Comparison of ENCODE assay signal across 13 cellular contexts in the genomic region with DNA sequence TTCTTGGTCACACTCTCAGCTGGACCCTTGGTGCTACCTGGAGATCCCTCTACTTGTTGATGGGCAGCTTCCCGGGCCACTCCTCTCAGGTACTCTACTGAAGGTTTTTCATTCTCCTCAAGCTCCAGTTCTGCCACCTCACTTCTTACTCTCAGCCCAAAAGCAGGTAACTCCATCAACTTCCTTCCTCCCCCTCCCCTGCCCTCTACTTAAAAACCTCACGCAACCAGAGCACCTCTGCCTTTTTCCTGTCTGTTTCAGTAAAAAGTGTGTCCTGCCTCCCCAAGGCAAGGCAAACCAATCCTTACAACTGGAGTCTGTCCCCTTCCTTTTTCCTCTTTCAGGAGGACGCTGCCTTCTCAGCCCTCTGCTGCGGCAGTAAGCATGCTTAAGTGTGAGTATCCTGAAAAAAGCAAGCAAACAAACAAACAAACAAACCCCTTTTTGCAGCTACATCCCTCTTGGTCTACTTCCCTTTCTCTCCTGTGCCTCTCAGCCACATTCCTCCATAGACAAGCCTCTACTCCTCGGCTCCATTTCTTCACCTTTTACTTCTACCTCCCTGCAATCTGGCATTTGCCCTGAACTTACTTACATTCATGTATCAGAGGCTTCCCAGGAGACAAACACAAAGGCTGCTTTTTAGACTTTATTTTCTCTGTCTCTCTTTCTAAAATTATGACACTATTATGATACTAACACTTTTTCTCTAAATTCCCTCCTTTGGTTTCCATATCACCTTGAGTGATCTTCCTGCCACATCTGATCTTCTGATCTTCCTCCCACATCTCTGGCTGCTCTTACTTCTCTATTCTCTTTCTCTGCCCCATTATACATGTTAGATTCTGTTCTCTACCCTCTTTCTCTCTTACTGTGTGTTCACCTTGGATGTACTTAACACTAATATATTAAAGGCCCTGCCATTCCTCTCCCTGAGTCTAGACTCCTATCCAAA. TPM values are rescaled to one million over a fixed set of nuclear protein-coding genes. Genes with fewer than 3 reads are reported as not detected.
DNase-seq lines count a peak whose midpoint lies in the region; ATAC-seq and TF ChIP-seq lines count a peak whose summit lies in the region.
"Had no signal": no experiment of that assay in that cellular context is flagged by ENCODE, and none has a peak within 500 bp of the region (broad histone marks: within the 10 kb centered on the region; RNA-seq: fewer than 3 reads in every experiment).

No MANE protein-coding gene starts in this region.

- no peak overlapping the region for H3K27ac Mint-ChIP-seq in endodermal cell

- H3K9ac ChIP-seq in endodermal cell (ENCODE audit: extremely low read depth, low read length, poor library complexity, severe bottlenecking): no peak overlapping the region

- no peaks in the 10 kb centered on the region for H3K4me1 Mint-ChIP-seq in endodermal cell

- H3K36me3 ChIP-seq in endodermal cell (ENCODE audit: control insufficient read depth, insufficient read depth, low read length): no peaks in the 10 kb centered on the region
- H3K36me3 ChIP-seq: colonic mucosa, right lobe of liver, thyroid gland had no signal

- H3K4me3 Mint-ChIP-seq in endodermal cell: no peak overlapping the region

- peak; percentile 58 for DNase-seq in endodermal cell
- no peak for DNase-seq in GDM1 (lab: John Stamatoyannopoulos, UW)
- no peak for DNase-seq in DMS153 (lab: John Stamatoyannopoulos, UW)
- DNase-seq in RKO (ENCODE audit: low spot score): no peak
- DNase-seq: colonic mucosa, NCI-H2081, right lobe of liver, thyroid gland had no signal

- no peak for TF ChIP-seq CTCF in endodermal cell (conservative IDR thresholded peaks at IDR 0.05)

- no peaks in the 10 kb centered on the region for H3K27me3 ChIP-seq in endodermal cell (ENCODE audit: control insufficient read depth, insufficient read depth, low read length, poor library complexity, severe bottlenecking)
- H3K27me3 ChIP-seq: colonic mucosa, right lobe of liver, thyroid gland had no signal

- no peaks in the 10 kb centered on the region for H3K9me3 Mint-ChIP-seq in endodermal cell

- 80 to 89% methylated on average over 4 to 5 of the region's 5 CpGs for WGBS in endodermal cell (ENCODE audit: insufficient coverage in 1 of 2, insufficient read length in 1 of 2), 2 experiments

- no peak overlapping the region for H3K27ac ChIP-seq in endodermal cell (ENCODE audit: low read depth, low read length)
- H3K27ac ChIP-seq: colonic mucosa, right lobe of liver, thyroid gland had no signal

- no peaks in the 10 kb centered on the region for H3K9me3 ChIP-seq in endodermal cell (ENCODE audit: control insufficient read depth, low read length)
- H3K9me3 ChIP-seq: colonic mucosa, right lobe of liver, thyroid gland had no signal

- no peaks in the 10 kb centered on the region for H3K36me3 Mint-ChIP-seq in endodermal cell (ENCODE audit: low read depth)

- ATAC-seq in GM18499 (IDR thresholded peaks at IDR 0.05; ENCODE audit: insufficient read depth, unreplicated experiment): peak; percentile 70
- ATAC-seq in GM19468 (IDR thresholded peaks at IDR 0.05; ENCODE audit: extremely low read depth, unreplicated experiment): peak; percentile 37
- peak; percentile 63 for ATAC-seq in HG03175 (IDR thresholded peaks at IDR 0.05; ENCODE audit: unreplicated experiment)
- no peak for ATAC-seq in HG02763 (IDR thresholded peaks at IDR 0.05; ENCODE audit: unreplicated experiment)
- ATAC-seq: K562, right lobe of liver had no signal

- peaks cover 13% of the 10 kb centered on the region for H3K27me3 Mint-ChIP-seq in endodermal cell (ENCODE audit: insufficient read depth)

- no peaks in the 10 kb centered on the region for H3K4me1 ChIP-seq in endodermal cell (ENCODE audit: control insufficient read depth, insufficient read depth, low read length)
- H3K4me1 ChIP-seq: colonic mucosa had no signal

- H3K4me3 ChIP-seq in endodermal cell (ENCODE audit: low read length): no peak overlapping the region
- H3K4me3 ChIP-seq: colonic mucosa, K562, right lobe of liver, thyroid gland had no signal

RNA-seq across cellular contexts. Expression of a gene that starts 5.4 kb away (rescaled TPM):
- under 1 TPM; 0.24 to 0.44 TPM for total RNA-seq in endodermal cell
- polyA plus RNA-seq in endodermal cell (2013, experiment 1 of 2): 0.96 TPM
- 1.1 TPM for polyA plus RNA-seq in endodermal cell (2013, experiment 2 of 2)

RNA-seq across cellular contexts. Expression of a gene that starts 16.9 kb away (rescaled TPM):
- total RNA-seq in endodermal cell: 1 to 10 TPM; 4.2 to 6.2 TPM
- polyA plus RNA-seq in endodermal cell (2013, experiment 1 of 2): 7.9 TPM
- 6.5 TPM for polyA plus RNA-seq in endodermal cell (2013, experiment 2 of 2)
